Comparison of ENCODE assay signal across 21 cellular contexts in genomic region chr21:14119038-14119437, GRCh38.
DNase-seq lines count a peak whose midpoint lies in the region; ATAC-seq and TF ChIP-seq lines count a peak whose summit lies in the region.
"Had no signal": no experiment of that assay in that cellular context is flagged by ENCODE, and none has a peak within 500 bp of the region (broad histone marks: within the 10 kb centered on the region; RNA-seq: fewer than 3 reads in every experiment).

No MANE protein-coding gene starts in this region.

- peaks cover 82% of the 10 kb centered on the region for H3K9me3 Mint-ChIP-seq in endodermal cell
- H3K9me3 Mint-ChIP-seq: brain had no signal

- peaks cover 2% of the 10 kb centered on the region for H3K4me1 Mint-ChIP-seq in endodermal cell
- H3K4me1 Mint-ChIP-seq: brain had no signal

- no peaks in the 10 kb centered on the region for H3K4me1 ChIP-seq in endodermal cell (ENCODE audit: control insufficient read depth, insufficient read depth, low read length)
- H3K4me1 ChIP-seq: colonic mucosa, heart right ventricle, tibial artery had no signal

- H3K4me3 Mint-ChIP-seq in endodermal cell: no peak overlapping the region
- H3K4me3 Mint-ChIP-seq: activated naive CD8-positive, alpha-beta T cell treated with anti-CD3 and anti-CD28 coated beads for 36 hours; brain; stimulated activated naive B cell treated with anti-CD40 and anti-IgM and Interleukin-4, amounts not matched to agents 10 μg/mL and 1 μg/mL and 100 μg/mL, for 72 hours had no signal

- ATAC-seq in HG02970 (IDR thresholded peaks at IDR 0.05; ENCODE audit: low FRiP score, unreplicated experiment): no peak
- ATAC-seq: heart right ventricle; stimulated activated naive B cell treated with anti-CD40 and anti-IgM and Interleukin-4, amounts not matched to agents 10 μg/mL and 1 μg/mL and 100 μg/mL, for 72 hours had no signal

- peaks cover 20% of the 10 kb centered on the region for H3K36me3 ChIP-seq in endodermal cell (ENCODE audit: control insufficient read depth, insufficient read depth, low read length)
- H3K36me3 ChIP-seq: colonic mucosa, heart right ventricle, tibial artery had no signal

- no peaks in the 10 kb centered on the region for H3K27me3 ChIP-seq in endodermal cell (ENCODE audit: control insufficient read depth, insufficient read depth, low read length, poor library complexity, severe bottlenecking)
- H3K27me3 ChIP-seq: colonic mucosa, heart right ventricle, tibial artery had no signal

- H3K27ac Mint-ChIP-seq in endodermal cell: no peak overlapping the region
- H3K27ac Mint-ChIP-seq: activated naive CD8-positive, alpha-beta T cell treated with anti-CD3 and anti-CD28 coated beads for 36 hours; brain; stimulated activated naive B cell treated with anti-CD40 and anti-IgM and Interleukin-4, amounts not matched to agents 10 μg/mL and 1 μg/mL and 100 μg/mL, for 72 hours had no signal

- in situ Hi-C loops in G401 (cut with HindIII; ENCODE audit: low sequenced_read_pairs): no loop called here

- peaks cover 29% of the 10 kb centered on the region for H3K36me3 Mint-ChIP-seq in endodermal cell (ENCODE audit: low read depth)

- H3K4me3 ChIP-seq in endodermal cell (ENCODE audit: low read length): no peak overlapping the region
- H3K4me3 ChIP-seq: colonic mucosa, heart right ventricle, tibial artery had no signal

- peak; percentile 63 for TF ChIP-seq CTCF in endodermal cell (conservative IDR thresholded peaks at IDR 0.05)

- peaks cover 31% of the 10 kb centered on the region for H3K9me3 ChIP-seq in endodermal cell (ENCODE audit: control insufficient read depth, low read length)
- H3K9me3 ChIP-seq: colonic mucosa had no signal

- WGBS in endodermal cell (ENCODE audit: insufficient coverage in 1 of 2, insufficient read length in 1 of 2), 2 experiments: 72 to 83% methylated on average over 3 of the region's 3 CpGs

- no peak overlapping the region for H3K9ac ChIP-seq in endodermal cell (ENCODE audit: extremely low read depth, low read length, poor library complexity, severe bottlenecking)

- H3K27me3 Mint-ChIP-seq in endodermal cell (ENCODE audit: insufficient read depth): no peaks in the 10 kb centered on the region
- H3K27me3 Mint-ChIP-seq: activated naive CD8-positive, alpha-beta T cell treated with anti-CD3 and anti-CD28 coated beads for 36 hours; stimulated activated naive B cell treated with anti-CD40 and anti-IgM and Interleukin-4, amounts not matched to agents 10 μg/mL and 1 μg/mL and 100 μg/mL, for 72 hours had no signal

- peak; percentile 2 for DNase-seq in G401 (ENCODE audit: low spot score)
- DNase-seq in HT-29 (ENCODE audit: low spot score): peak; percentile 52
- peak; percentile 1 for DNase-seq in RKO (ENCODE audit: low spot score)
- peak; percentile 49 for DNase-seq in endodermal cell
- no peak for DNase-seq in cortex of kidney (lab: John Stamatoyannopoulos, UW)
- no peak for DNase-seq in HCEC 1CT
- DNase-seq: activated CD4-positive, CD25-positive, alpha-beta regulatory T cell treated with anti-CD3 and anti-CD28 coated beads, Interleukin-2, amount 50 U/mL, for 72 hours; activated CD8-positive, alpha-beta memory T cell treated with anti-CD3 and anti-CD28 coated beads for 24 hours; activated naive CD8-positive, alpha-beta T cell treated with anti-CD3 and anti-CD28 coated beads for 36 hours; AML-193; colonic mucosa; EL; heart right ventricle; NCI-H187; NCI-H446 treated with DMSO at 0.1 percent for 48 hours; retina; stimulated activated naive B cell treated with anti-CD40 and anti-IgM and Interleukin-4, amounts not matched to agents 10 μg/mL and 1 μg/mL and 100 μg/mL, for 72 hours; T1000; tibial artery had no signal

- H3K27ac ChIP-seq in endodermal cell (ENCODE audit: low read depth, low read length): no peak overlapping the region
- H3K27ac ChIP-seq: colonic mucosa, heart right ventricle, tibial artery had no signal

Comparison
In these comparisons a context has a peak if more than half of its experiments do, and no peak if none do; other contexts are left out.
1. DNase-seq: peak in G401 (single experiment), HT-29 (single experiment), RKO (single experiment) and endodermal cell (single experiment); none in cortex of kidney (single experiment) and HCEC 1CT (single experiment).